ENCODE assay signal across 19 cellular contexts in the genomic region with DNA sequence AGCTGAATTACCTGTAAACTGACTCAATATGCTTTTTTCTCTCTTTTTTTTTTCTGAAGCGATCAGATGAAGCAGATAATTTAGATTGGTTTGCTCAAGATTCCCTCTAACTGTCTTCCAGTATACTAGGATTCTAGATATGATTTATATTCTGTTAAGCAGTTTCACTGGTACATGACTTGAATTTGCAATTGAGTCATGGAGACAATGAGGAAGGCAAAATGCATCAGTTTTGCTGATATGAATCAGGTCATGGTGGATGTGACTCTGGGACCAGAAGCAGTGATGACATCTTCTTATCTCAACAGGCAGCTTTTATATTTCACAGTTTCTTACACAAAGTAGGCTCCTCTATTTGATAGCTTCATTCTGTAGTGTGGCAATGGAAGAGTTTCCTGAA.
"Had no signal": no experiment of that assay in that cellular context is flagged by ENCODE, and none has a peak within 500 bp of the region (broad histone marks: within the 10 kb centered on the region; RNA-seq: fewer than 3 reads in every experiment).

No MANE protein-coding gene starts in this region.

- ATAC-seq: effector memory CD8-positive, alpha-beta T cell; left ventricle myocardium superior; mucosa of descending colon; natural killer cell treated with Interleukin-12 subunit alpha and Interleukin-12 subunit beta and Interleukin-15 and Interleukin-18, amount 100 ng/mL, for 72 hours; pancreas; right lobe of liver; stimulated activated naive B cell treated with anti-CD40 and anti-IgM and Interleukin-4, amounts not matched to agents 10 μg/mL and 1 μg/mL and 100 μg/mL, for 72 hours had no signal

- H3K4me3 ChIP-seq: lung, mucosa of descending colon, pancreas, right lobe of liver, thoracic aorta, tibial nerve, upper lobe of left lung had no signal

- H3K4me1 ChIP-seq: pancreas, right lobe of liver, tibial nerve, upper lobe of left lung had no signal

- DNase-seq: cortex of kidney; effector memory CD8-positive, alpha-beta T cell; hypothalamus; immature natural killer cell; left ventricle myocardium superior; mucosa of descending colon; naive B cell; occipital lobe; pancreas; right lobe of liver; small intestine; stimulated activated CD4-positive, alpha-beta T cell treated with anti-CD3 and anti-CD28 coated beads, Interleukin-15, amount 100 ng/mL, for 24 hours; stimulated activated CD4-positive, alpha-beta T cell treated with anti-CD3 and anti-CD28 coated beads, Interleukin-2, amount 100 ng/mL, for 48 hours; stimulated activated naive B cell treated with anti-CD40 and anti-IgM and Interleukin-4, amounts not matched to agents 10 μg/mL and 1 μg/mL and 100 μg/mL, for 72 hours; upper lobe of left lung had no signal

- H3K9me3 ChIP-seq: mucosa of descending colon, pancreas, right lobe of liver, thoracic aorta, upper lobe of left lung had no signal

- H3K27me3 ChIP-seq: pancreas, right lobe of liver, tibial nerve, upper lobe of left lung had no signal

- H3K36me3 ChIP-seq: pancreas, right lobe of liver, thoracic aorta, tibial nerve, upper lobe of left lung had no signal

- H3K27ac ChIP-seq: pancreas, right lobe of liver, thoracic aorta, tibial nerve, upper lobe of left lung had no signal
